In the genomic region with DNA sequence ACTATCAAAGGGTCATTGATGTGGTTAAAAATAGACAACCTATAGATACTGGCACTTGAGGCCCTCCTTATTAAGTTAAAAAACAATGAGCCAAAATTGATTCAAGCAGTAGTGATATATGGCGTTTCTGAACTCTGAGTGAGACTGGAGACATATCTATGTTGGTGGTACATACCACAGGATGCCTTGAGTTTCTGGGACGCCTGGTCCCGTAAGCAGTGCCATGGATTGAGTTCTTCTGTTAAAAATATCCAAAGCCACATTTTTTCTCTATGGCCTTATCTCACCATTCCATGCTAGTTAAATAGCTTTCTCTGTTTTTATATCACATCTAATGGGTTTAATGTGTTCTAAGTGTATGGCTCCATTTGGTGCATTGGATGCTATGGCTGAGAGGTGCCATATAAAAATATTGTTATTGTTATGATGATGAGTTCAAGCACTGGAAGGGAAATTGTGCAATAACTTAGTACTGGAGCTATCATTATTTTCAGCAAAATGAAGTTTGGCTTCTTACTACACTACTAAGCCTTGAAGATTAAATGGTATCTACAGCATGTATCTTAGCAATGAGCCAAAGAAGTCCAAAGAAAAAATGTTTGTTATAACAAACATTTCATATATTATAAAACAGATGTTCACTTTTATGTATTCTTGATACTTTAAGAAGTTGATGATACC, we compare ENCODE assay signal across 2 cellular contexts.
TF ChIP-seq lines count a peak whose summit lies in the region.

No MANE protein-coding gene starts in this region.

TF ChIP-seq in IMR-90, 13 proteins besides CTCF, POLR2A, EP300 and RAD21:
- TF ChIP-seq CEBPB (IDR thresholded peaks at IDR 0.05; ENCODE audit: low read depth, low read length) (peak; percentile 88), RCOR1 (IDR thresholded peaks at IDR 0.05; ENCODE audit: insufficient replicate concordance, low read length) (no peak), CHD1 (IDR thresholded peaks at IDR 0.05; ENCODE audit: low read depth, low read length) (no peak)

TF ChIP-seq in K562, 482 proteins besides CTCF, POLR2A, EP300 and RAD21:
- TF ChIP-seq CEBPG (CRISPR knock-in tag; IDR thresholded peaks at IDR 0.05) (no peak), CEBPG (tag; conservative IDR thresholded peaks at IDR 0.05 in 1 of 2, IDR thresholded peaks at IDR 0.05 in 1 of 2) (peak in 1 of 2 experiments; percentile 31; a peak in 1 of 4 replicates), CEBPB (tag; IDR thresholded peaks at IDR 0.05) (peak; percentile 22; the same call in 1 of the 2 replicates)
- TF ChIP-seq, protein P1, sequence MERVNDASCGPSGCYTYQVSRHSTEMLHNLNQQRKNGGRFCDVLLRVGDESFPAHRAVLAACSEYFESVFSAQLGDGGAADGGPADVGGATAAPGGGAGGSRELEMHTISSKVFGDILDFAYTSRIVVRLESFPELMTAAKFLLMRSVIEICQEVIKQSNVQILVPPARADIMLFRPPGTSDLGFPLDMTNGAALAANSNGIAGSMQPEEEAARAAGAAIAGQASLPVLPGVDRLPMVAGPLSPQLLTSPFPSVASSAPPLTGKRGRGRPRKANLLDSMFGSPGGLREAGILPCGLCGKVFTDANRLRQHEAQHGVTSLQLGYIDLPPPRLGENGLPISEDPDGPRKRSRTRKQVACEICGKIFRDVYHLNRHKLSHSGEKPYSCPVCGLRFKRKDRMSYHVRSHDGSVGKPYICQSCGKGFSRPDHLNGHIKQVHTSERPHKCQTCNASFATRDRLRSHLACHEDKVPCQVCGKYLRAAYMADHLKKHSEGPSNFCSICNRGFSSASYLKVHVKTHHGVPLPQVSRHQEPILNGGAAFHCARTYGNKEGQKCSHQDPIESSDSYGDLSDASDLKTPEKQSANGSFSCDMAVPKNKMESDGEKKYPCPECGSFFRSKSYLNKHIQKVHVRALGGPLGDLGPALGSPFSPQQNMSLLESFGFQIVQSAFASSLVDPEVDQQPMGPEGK (CRISPR knock-in tag; IDR thresholded peaks at IDR 0.05; ENCODE audit: borderline replicate concordance), result no peak
